In genomic region chr1:22341791-22342605, GRCh38 we compare ENCODE assay signal across 10 cellular contexts.
DNase-seq lines count a peak whose midpoint lies in the region; ATAC-seq and TF ChIP-seq lines count a peak whose summit lies in the region.
"Had no signal": no experiment of that assay in that cellular context is flagged by ENCODE, and none has a peak within 500 bp of the region (broad histone marks: within the 10 kb centered on the region; RNA-seq: fewer than 3 reads in every experiment).

No MANE protein-coding gene starts in this region.

- H3K4me3 ChIP-seq in gastrocnemius medialis = no peak overlapping the region
- H3K4me3 ChIP-seq: skin epidermis had no signal

- ATAC-seq in esophagus mucosa = peak; percentile 24
- no peak for ATAC-seq in gastrocnemius medialis
- ATAC-seq in T-cell (replicated peaks in 1 of 4) = no peak
- ATAC-seq: activated T-helper 17 cell treated with anti-CD3 and anti-CD28 coated beads, Interleukin-2, amount 50 U/mL, for 72 hours had no signal

- peak; percentile 61 for DNase-seq in GM04504 (ENCODE audit: low read depth)
- DNase-seq in NCI-H2227 treated with DMSO at 0.1 percent for 48 hours (lab: John Stamatoyannopoulos, UW) = peak; percentile 61
- DNase-seq in posterior vena cava (ENCODE audit: low spot score) = peak; percentile 72
- no peak for DNase-seq in gastrocnemius medialis
- DNase-seq in T-helper 2 cell treated with Interferon-gamma antibody and Interleukin-4, amounts not matched to agents 5 μg/mL and 100 μg/mL, for 36 hours (ENCODE audit: low spot score) = no peak
- DNase-seq in T-cell = no peak
- no peak for DNase-seq in activated naive CD4-positive, alpha-beta T cell treated with anti-CD3 and anti-CD28 coated beads, Interleukin-2, amount 50 U/mL, for 16 hours

- no peak overlapping the region for H3K4me3 Mint-ChIP-seq in T-helper 2 cell treated with Interferon-gamma antibody and Interleukin-4, amounts not matched to agents 5 μg/mL and 100 μg/mL, for 36 hours
- H3K4me3 Mint-ChIP-seq in T-cell = no peak overlapping the region
- H3K4me3 Mint-ChIP-seq: activated T-helper 17 cell treated with anti-CD3 and anti-CD28 coated beads, Interleukin-2, amount 50 U/mL, for 72 hours had no signal

- no peak for TF ChIP-seq CTCF in gastrocnemius medialis (IDR thresholded peaks at IDR 0.05 in 4 of 5, conservative IDR thresholded peaks at IDR 0.05 in 1 of 5)

- H3K27me3 ChIP-seq in gastrocnemius medialis = peaks cover 22 to 35% (median 32%) of the 10 kb centered on the region in 3 donors

- no peak overlapping the region for H3K27ac Mint-ChIP-seq in T-helper 2 cell treated with Interferon-gamma antibody and Interleukin-4, amounts not matched to agents 5 μg/mL and 100 μg/mL, for 36 hours
- H3K27ac Mint-ChIP-seq in T-cell = peak overlapping the region in 1 of 2 donors; percentile 74
- H3K27ac Mint-ChIP-seq: activated T-helper 17 cell treated with anti-CD3 and anti-CD28 coated beads, Interleukin-2, amount 50 U/mL, for 72 hours had no signal

- CTCF ChIA-PET in T-cell (lab: Charles Lee) = no interaction called here

- POLR2A ChIA-PET in T-cell (lab: Charles Lee) = no interaction called here

- H3K27me3 Mint-ChIP-seq in T-helper 2 cell treated with Interferon-gamma antibody and Interleukin-4, amounts not matched to agents 5 μg/mL and 100 μg/mL, for 36 hours (ENCODE audit: low read depth) = peaks cover 36% of the 10 kb centered on the region
- peaks cover 55 to 66% of the 10 kb centered on the region in 2 donors for H3K27me3 Mint-ChIP-seq in T-cell

- no peaks in the 10 kb centered on the region for H3K4me1 ChIP-seq in gastrocnemius medialis

- no peak for TF ChIP-seq POLR2A in gastrocnemius medialis (IDR thresholded peaks at IDR 0.05)

- no peaks in the 10 kb centered on the region for H3K9me3 ChIP-seq in gastrocnemius medialis

- H3K9me3 Mint-ChIP-seq in T-helper 2 cell treated with Interferon-gamma antibody and Interleukin-4, amounts not matched to agents 5 μg/mL and 100 μg/mL, for 36 hours = no peaks in the 10 kb centered on the region
- H3K9me3 Mint-ChIP-seq in T-cell = no peaks in the 10 kb centered on the region
- H3K9me3 Mint-ChIP-seq: activated T-helper 17 cell treated with anti-CD3 and anti-CD28 coated beads, Interleukin-2, amount 50 U/mL, for 72 hours had no signal

- in situ Hi-C loops in gastrocnemius medialis (cut with MboI; ENCODE audit: low sequenced_read_pairs in 4 of 4) = no loop called here

- H3K36me3 Mint-ChIP-seq in T-helper 2 cell treated with Interferon-gamma antibody and Interleukin-4, amounts not matched to agents 5 μg/mL and 100 μg/mL, for 36 hours (ENCODE audit: low read depth) = no peaks in the 10 kb centered on the region
- H3K36me3 Mint-ChIP-seq in T-cell = no peaks in the 10 kb centered on the region

- H3K36me3 ChIP-seq in gastrocnemius medialis = no peaks in the 10 kb centered on the region

- H3K27ac ChIP-seq in gastrocnemius medialis = no peak overlapping the region

- intact Hi-C loops in posterior vena cava (cut with DNase I) (no loop called here), gastrocnemius medialis (cut with DNase I; ENCODE audit: low total_unique reads) (no loop called here)

- no peaks in the 10 kb centered on the region for H3K4me1 Mint-ChIP-seq in T-helper 2 cell treated with Interferon-gamma antibody and Interleukin-4, amounts not matched to agents 5 μg/mL and 100 μg/mL, for 36 hours (ENCODE audit: low read depth)
- peaks cover 0 to 3% (median 2%) of the 10 kb centered on the region in 3 donors for H3K4me1 Mint-ChIP-seq in T-cell
- H3K4me1 Mint-ChIP-seq: activated T-helper 17 cell treated with anti-CD3 and anti-CD28 coated beads, Interleukin-2, amount 50 U/mL, for 72 hours had no signal

Comparison
In these comparisons a context has a peak if more than half of its experiments do, and no peak if none do; other contexts are left out.
1. DNase-seq: peak in GM04504 (single experiment), NCI-H2227 treated with DMSO at 0.1 percent for 48 hours (single experiment) and posterior vena cava (single experiment); none in gastrocnemius medialis (0 of 2), T-helper 2 cell treated with Interferon-gamma antibody and Interleukin-4, amounts not matched to agents 5 μg/mL and 100 μg/mL, for 36 hours (single experiment), T-cell (0 of 34) and activated naive CD4-positive, alpha-beta T cell treated with anti-CD3 and anti-CD28 coated beads, Interleukin-2, amount 50 U/mL, for 16 hours (single experiment).